Comparison of ENCODE assay signal across 9 cellular contexts in the genomic region with DNA sequence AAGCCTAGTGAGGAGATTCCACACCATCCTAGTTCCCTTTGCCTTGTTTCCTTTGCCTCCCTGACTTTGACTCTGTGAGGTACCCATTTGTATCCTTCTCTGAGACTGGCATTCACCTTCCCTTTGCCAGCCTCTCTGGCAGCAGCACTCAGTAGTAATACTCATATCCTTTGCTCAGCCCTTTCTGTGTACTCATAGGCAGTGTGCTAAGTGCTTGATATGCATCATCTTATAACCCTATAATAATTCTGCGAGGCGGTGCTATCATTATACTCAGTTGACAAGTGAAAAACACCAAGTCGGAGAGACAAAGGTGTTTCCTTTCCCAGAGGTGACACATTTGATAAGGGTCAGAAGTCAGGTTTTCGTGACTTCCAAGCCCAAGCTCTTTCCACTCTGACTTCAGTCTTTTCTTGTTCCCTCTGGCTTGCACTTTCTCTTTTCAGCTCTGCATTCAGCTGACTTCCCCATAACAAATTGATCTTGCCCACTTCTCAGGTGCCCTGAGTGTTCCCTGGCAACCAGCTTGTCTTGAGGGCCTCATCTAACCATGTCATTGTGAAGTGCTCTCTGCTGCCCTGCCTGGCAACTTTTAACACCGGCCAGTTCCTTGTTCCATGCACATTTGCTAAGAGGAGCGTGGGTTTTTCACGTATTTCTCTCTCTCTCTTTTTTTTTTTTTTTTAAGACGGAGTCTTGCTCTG.
DNase-seq lines count a peak whose midpoint lies in the region; ATAC-seq, FAIRE-seq and TF ChIP-seq lines count a peak whose summit lies in the region.
"Had no signal": no experiment of that assay in that cellular context is flagged by ENCODE, and none has a peak within 500 bp of the region (broad histone marks: within the 10 kb centered on the region; RNA-seq: fewer than 3 reads in every experiment).

No MANE protein-coding gene starts in this region.

- no peak for DNase-seq in activated T-cell treated with anti-CD3 and anti-CD28 coated beads, Interleukin-2, amount 50 U/mL, for 4 hours
- DNase-seq in activated T-cell treated with anti-CD3 and anti-CD28 coated beads for 4 hours = no peak
- peak; percentile 71 for DNase-seq in NCI-H2029 (lab: John Stamatoyannopoulos, UW)
- no peak for DNase-seq in astrocyte of the spinal cord (ENCODE audit: low read depth, low spot score)
- peak in 1 of 2 donors; percentile 16 for DNase-seq in stimulated activated naive CD8-positive, alpha-beta T cell treated with anti-CD3 and anti-CD28 coated beads, Interleukin-15, amount 100 ng/mL, for 72 hours
- no peak for DNase-seq in frontal cortex (ENCODE audit: low spot score in 2 of 2)
- no peak for DNase-seq in NK-92 (lab: John Stamatoyannopoulos, UW; ENCODE audit: unreplicated experiment)
- DNase-seq: retina had no signal

- H3K36me3 Mint-ChIP-seq in activated T-cell treated with anti-CD3 and anti-CD28 coated beads, Interleukin-2, amount 50 U/mL, for 4 hours (ENCODE audit: insufficient read depth) = no peaks in the 10 kb centered on the region

- H3K9me3 Mint-ChIP-seq in activated T-cell treated with anti-CD3 and anti-CD28 coated beads, Interleukin-2, amount 50 U/mL, for 4 hours = no peaks in the 10 kb centered on the region
- H3K9me3 Mint-ChIP-seq in stimulated activated naive CD8-positive, alpha-beta T cell treated with anti-CD3 and anti-CD28 coated beads, Interleukin-15, amount 100 ng/mL, for 72 hours = no peaks in the 10 kb centered on the region

- H3K27me3 Mint-ChIP-seq in activated T-cell treated with anti-CD3 and anti-CD28 coated beads, Interleukin-2, amount 50 U/mL, for 4 hours (ENCODE audit: low read depth) = peaks cover 2% of the 10 kb centered on the region
- H3K27me3 Mint-ChIP-seq in stimulated activated naive CD8-positive, alpha-beta T cell treated with anti-CD3 and anti-CD28 coated beads, Interleukin-15, amount 100 ng/mL, for 72 hours = no peaks in the 10 kb centered on the region

- in situ Hi-C loops in astrocyte of the spinal cord (cut with HindIII; ENCODE audit: low sequenced_read_pairs) = no loop called here

- no peak for FAIRE-seq in frontal cortex (lab: Jason Lieb, UNC)

- peaks cover 6% of the 10 kb centered on the region for H3K4me1 Mint-ChIP-seq in activated T-cell treated with anti-CD3 and anti-CD28 coated beads, Interleukin-2, amount 50 U/mL, for 4 hours (ENCODE audit: low read depth)
- H3K4me1 Mint-ChIP-seq in stimulated activated naive CD8-positive, alpha-beta T cell treated with anti-CD3 and anti-CD28 coated beads, Interleukin-15, amount 100 ng/mL, for 72 hours = peaks cover 15% of the 10 kb centered on the region

- peak; percentile 19 for TF ChIP-seq CTCF in astrocyte of the spinal cord (IDR thresholded peaks at IDR 0.05; ENCODE audit: low read depth, low read length)

- no peak overlapping the region for H3K4me3 Mint-ChIP-seq in activated T-cell treated with anti-CD3 and anti-CD28 coated beads, Interleukin-2, amount 50 U/mL, for 4 hours
- no peak overlapping the region for H3K4me3 Mint-ChIP-seq in stimulated activated naive CD8-positive, alpha-beta T cell treated with anti-CD3 and anti-CD28 coated beads, Interleukin-15, amount 100 ng/mL, for 72 hours

- H3K27ac Mint-ChIP-seq in stimulated activated naive CD8-positive, alpha-beta T cell treated with anti-CD3 and anti-CD28 coated beads, Interleukin-15, amount 100 ng/mL, for 72 hours = no peak overlapping the region

- no peak overlapping the region for H3K4me3 ChIP-seq in astrocyte of the spinal cord (ENCODE audit: low read depth, low read length)

- peak; percentile 58 to 62 for ATAC-seq in activated T-cell treated with anti-CD3 and anti-CD28 coated beads, Interleukin-2, amount 50 U/mL, for 4 hours
- ATAC-seq in stimulated activated naive CD8-positive, alpha-beta T cell treated with anti-CD3 and anti-CD28 coated beads, Interleukin-15, amount 100 ng/mL, for 72 hours = peak; percentile 63
- ATAC-seq in GM21737 (IDR thresholded peaks at IDR 0.05; ENCODE audit: unreplicated experiment) = no peak
